ENCODE assay signal across 11 cellular contexts in the genomic region with DNA sequence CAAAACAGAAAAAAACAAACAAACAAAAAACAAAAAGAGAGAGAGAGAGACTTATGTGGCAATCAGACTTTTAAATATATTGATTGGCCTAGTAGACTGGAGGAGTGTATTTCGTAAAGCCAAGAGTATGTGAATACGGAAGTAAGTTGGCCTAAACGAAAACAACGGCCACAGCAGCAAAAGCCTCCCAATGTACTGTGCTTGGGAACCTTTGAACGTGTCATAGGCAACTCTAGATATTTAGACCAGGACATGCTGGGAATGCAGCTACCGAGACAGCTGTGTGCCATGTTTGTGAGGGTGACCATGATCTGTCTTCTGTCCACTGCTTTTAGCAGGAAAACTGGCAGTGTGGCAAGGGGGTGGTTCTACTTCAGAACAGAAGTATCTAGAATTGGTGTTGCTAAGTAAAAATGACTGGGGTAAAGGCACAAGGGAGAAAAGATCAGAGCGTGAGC. TPM values are rescaled to one million over a fixed set of nuclear protein-coding genes. Genes with fewer than 3 reads are reported as not detected.
DNase-seq lines count a peak whose midpoint lies in the region; ATAC-seq and TF ChIP-seq lines count a peak whose summit lies in the region.
"Had no signal": no experiment of that assay in that cellular context is flagged by ENCODE, and none has a peak within 500 bp of the region (broad histone marks: within the 10 kb centered on the region; RNA-seq: fewer than 3 reads in every experiment).

No MANE protein-coding gene starts in this region.

- H3K36me3 Mint-ChIP-seq in neural progenitor cell, result peaks cover 14% of the 10 kb centered on the region

- H3K27me3 ChIP-seq in fibroblast of lung (ENCODE audit: control insufficient read depth, insufficient read depth, low read length) (no peaks in the 10 kb centered on the region), neural progenitor cell (peaks cover 21% of the 10 kb centered on the region)

- peaks cover 5% of the 10 kb centered on the region for H3K9me3 Mint-ChIP-seq in neural progenitor cell

- no peaks in the 10 kb centered on the region for H3K4me1 ChIP-seq in fibroblast of lung (ENCODE audit: control insufficient read depth, extremely low read depth, insufficient read depth, low read length)
- H3K4me1 ChIP-seq in neural progenitor cell, result peaks cover 51% of the 10 kb centered on the region

- peaks cover 4% of the 10 kb centered on the region for H3F3A ChIP-seq in neural progenitor cell (ENCODE audit: low read depth)

- H3K9ac ChIP-seq in fibroblast of lung (ENCODE audit: insufficient read depth, low read length), result no peak overlapping the region
- H3K9ac ChIP-seq in neural progenitor cell, result no peak overlapping the region

- ATAC-seq in HG03039 (IDR thresholded peaks at IDR 0.05; ENCODE audit: unreplicated experiment), result no peak
- no peak for ATAC-seq in HG03159 (IDR thresholded peaks at IDR 0.05; ENCODE audit: unreplicated experiment)
- no peak for ATAC-seq in GM18511 (IDR thresholded peaks at IDR 0.05; ENCODE audit: unreplicated experiment)

- H3K9me3 ChIP-seq in fibroblast of lung (ENCODE audit: control insufficient read depth, insufficient read depth, low read depth, low read length) (no peaks in the 10 kb centered on the region), neural progenitor cell (ENCODE audit: low read depth) (no peaks in the 10 kb centered on the region)

- H3K27ac Mint-ChIP-seq in neural progenitor cell, result peak overlapping the region; percentile 5
- H3K27ac Mint-ChIP-seq: B cell had no signal

- TF ChIP-seq CTCF in AG10803 (conservative IDR thresholded peaks at IDR 0.05; ENCODE audit: low read length) (no peak), fibroblast of lung (conservative IDR thresholded peaks at IDR 0.05 in 1 of 2, IDR thresholded peaks at IDR 0.05 in 1 of 2; ENCODE audit: low read depth in 1 of 2, low read length in 2 of 2) (no peak), neural progenitor cell (IDR thresholded peaks at IDR 0.05) (no peak)

- peaks cover 3% of the 10 kb centered on the region for H3K27me3 Mint-ChIP-seq in neural progenitor cell (ENCODE audit: insufficient read depth, low read depth)

- H4K20me1 ChIP-seq in fibroblast of lung (ENCODE audit: control insufficient read depth, extremely low read depth, insufficient read depth, low read length), result no peaks in the 10 kb centered on the region
- H4K20me1 ChIP-seq in neural progenitor cell (ENCODE audit: low read depth), result no peaks in the 10 kb centered on the region

- H3K4me1 Mint-ChIP-seq in neural progenitor cell, result peaks cover 65% of the 10 kb centered on the region

- H3K4me2 ChIP-seq in fibroblast of lung (ENCODE audit: extremely low read depth, insufficient read depth, low read length) (peak overlapping the region; percentile 51), neural progenitor cell (no peak overlapping the region)

- H3K79me2 ChIP-seq in fibroblast of lung (ENCODE audit: control insufficient read depth, insufficient read depth, low read length) (peaks cover 22% of the 10 kb centered on the region), neural progenitor cell (ENCODE audit: low read depth) (peaks cover 43% of the 10 kb centered on the region)

- H3K4me3 ChIP-seq in AG10803 (ENCODE audit: low read length), result no peak overlapping the region
- H3K4me3 ChIP-seq in fibroblast of lung (replicated peaks in 1 of 4; ENCODE audit: control extremely low read depth in 1 of 4, insufficient read depth in 1 of 4, low read depth in 3 of 4, low read length in 4 of 4), result no peak overlapping the region
- H3K4me3 ChIP-seq in neural progenitor cell, result no peak overlapping the region

- H3K36me3 ChIP-seq in fibroblast of lung (ENCODE audit: control insufficient read depth, insufficient read depth, low read length) (no peaks in the 10 kb centered on the region), neural progenitor cell (no peaks in the 10 kb centered on the region)

- peak overlapping the region; percentile 10 for H3K4me3 Mint-ChIP-seq in neural progenitor cell
- H3K4me3 Mint-ChIP-seq: B cell had no signal

- DNase-seq in AG10803 (ENCODE audit: low read depth) (peak; percentile 21), OCI-M1 (lab: John Stamatoyannopoulos, UW) (peak; percentile 20), fibroblast of lung (ENCODE audit: low read depth in 2 of 2) (peak in 1 of 2 donors; percentile 54), neural progenitor cell (ENCODE audit: low spot score) (no peak), NCI-H1436 treated with DMSO at 0.1 percent for 48 hours (lab: John Stamatoyannopoulos, UW) (no peak)
- DNase-seq: MM.1S; stimulated activated CD4-positive, alpha-beta T cell treated with anti-CD3 and anti-CD28 coated beads, Interleukin-2, amount 100 ng/mL, for 48 hours had no signal

- peak overlapping the region; percentile 8 for H3K27ac ChIP-seq in fibroblast of lung (ENCODE audit: insufficient read depth, low read length)
- peak overlapping the region; percentile 33 for H3K27ac ChIP-seq in neural progenitor cell

- H2AFZ ChIP-seq in fibroblast of lung (ENCODE audit: low read length), result peak overlapping the region; percentile 26
- no peak overlapping the region for H2AFZ ChIP-seq in neural progenitor cell (replicated peaks)

RNA-seq across cellular contexts. Expression of gene MAF, which starts 7.4 kb away (rescaled TPM):
- 26.7 and 27.7 TPM in 2 replicates for total RNA-seq in fibroblast of lung
- polyA plus RNA-seq in fibroblast of lung, result 6.6 and 14.0 TPM in 2 replicates
- polyA plus RNA-seq in fibroblast of lung (2012), result 9.8 and 20.8 TPM in 2 replicates
- 2.0 and 7.1 TPM in 2 replicates for polyA minus RNA-seq in fibroblast of lung (ENCODE audit: low replicate concordance)
- 10.8 and 13.5 TPM in 2 replicates for total RNA-seq in neural progenitor cell (ENCODE audit: low replicate concordance)

Comparison
In these comparisons a context has a peak if more than half of its experiments do, and no peak if none do; other contexts are left out.
1. DNase-seq: peak in AG10803 (single experiment) and OCI-M1 (single experiment); none in neural progenitor cell (single experiment) and NCI-H1436 treated with DMSO at 0.1 percent for 48 hours (single experiment).